1 cellular context compared by ENCODE assay signal in the genomic region with DNA sequence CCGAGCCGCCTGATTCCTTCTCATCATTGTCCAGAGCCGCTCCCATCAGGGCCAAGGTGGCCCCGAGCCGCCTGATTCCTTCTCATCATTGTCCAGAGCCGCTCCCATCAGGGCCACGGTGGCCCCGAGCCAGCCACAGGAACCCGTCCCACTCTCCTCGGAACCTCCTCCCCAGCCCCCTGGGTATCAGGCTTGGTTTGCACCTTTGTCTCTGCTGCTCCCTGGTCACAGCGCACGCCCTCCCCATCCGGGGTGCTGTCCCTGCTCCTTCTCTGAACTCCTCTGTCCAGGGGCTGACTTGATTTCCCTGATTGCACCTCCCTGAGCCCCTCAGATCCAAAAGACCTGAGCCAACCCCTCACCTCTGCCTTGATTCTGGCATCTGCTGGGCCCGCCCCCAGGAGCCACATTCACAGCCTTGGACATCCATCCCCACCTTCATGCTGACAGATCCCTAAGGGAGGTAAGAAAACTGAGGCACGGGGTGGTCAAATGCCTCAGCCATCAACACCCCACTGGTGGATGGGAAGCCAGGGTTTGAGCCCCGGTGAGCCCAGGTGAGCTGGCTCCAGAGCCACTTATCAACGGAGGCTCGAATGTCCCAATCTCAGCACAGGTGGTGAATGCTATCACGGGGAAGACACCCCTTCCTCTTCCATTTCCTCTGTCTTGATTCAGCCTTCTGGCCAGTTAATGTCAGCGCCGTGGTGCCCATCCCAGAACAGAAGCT.
TF ChIP-seq lines count a peak whose summit lies in the region.

No MANE protein-coding gene starts in this region.

TF ChIP-seq in H1, 55 proteins besides CTCF, POLR2A, EP300 and RAD21:
- no peak for TF ChIP-seq KDM4A (IDR thresholded peaks at IDR 0.05; ENCODE audit: low read depth, low read length, severe bottlenecking)
- TF ChIP-seq SIRT6 (IDR thresholded peaks at IDR 0.05; ENCODE audit: low read length): no peak
- TF ChIP-seq TBP (IDR thresholded peaks at IDR 0.05; ENCODE audit: low read depth, low read length): no peak
- no peak for TF ChIP-seq BACH1 (IDR thresholded peaks at IDR 0.05; ENCODE audit: low read length)
- no peak for TF ChIP-seq RNF2 (IDR thresholded peaks at IDR 0.05; ENCODE audit: borderline replicate concordance, low read depth, low read length, missing control alignments, poor library complexity, severe bottlenecking)
- TF ChIP-seq SRF (IDR thresholded peaks at IDR 0.05; ENCODE audit: low read depth, low read length): no peak
- TF ChIP-seq, protein P1, sequence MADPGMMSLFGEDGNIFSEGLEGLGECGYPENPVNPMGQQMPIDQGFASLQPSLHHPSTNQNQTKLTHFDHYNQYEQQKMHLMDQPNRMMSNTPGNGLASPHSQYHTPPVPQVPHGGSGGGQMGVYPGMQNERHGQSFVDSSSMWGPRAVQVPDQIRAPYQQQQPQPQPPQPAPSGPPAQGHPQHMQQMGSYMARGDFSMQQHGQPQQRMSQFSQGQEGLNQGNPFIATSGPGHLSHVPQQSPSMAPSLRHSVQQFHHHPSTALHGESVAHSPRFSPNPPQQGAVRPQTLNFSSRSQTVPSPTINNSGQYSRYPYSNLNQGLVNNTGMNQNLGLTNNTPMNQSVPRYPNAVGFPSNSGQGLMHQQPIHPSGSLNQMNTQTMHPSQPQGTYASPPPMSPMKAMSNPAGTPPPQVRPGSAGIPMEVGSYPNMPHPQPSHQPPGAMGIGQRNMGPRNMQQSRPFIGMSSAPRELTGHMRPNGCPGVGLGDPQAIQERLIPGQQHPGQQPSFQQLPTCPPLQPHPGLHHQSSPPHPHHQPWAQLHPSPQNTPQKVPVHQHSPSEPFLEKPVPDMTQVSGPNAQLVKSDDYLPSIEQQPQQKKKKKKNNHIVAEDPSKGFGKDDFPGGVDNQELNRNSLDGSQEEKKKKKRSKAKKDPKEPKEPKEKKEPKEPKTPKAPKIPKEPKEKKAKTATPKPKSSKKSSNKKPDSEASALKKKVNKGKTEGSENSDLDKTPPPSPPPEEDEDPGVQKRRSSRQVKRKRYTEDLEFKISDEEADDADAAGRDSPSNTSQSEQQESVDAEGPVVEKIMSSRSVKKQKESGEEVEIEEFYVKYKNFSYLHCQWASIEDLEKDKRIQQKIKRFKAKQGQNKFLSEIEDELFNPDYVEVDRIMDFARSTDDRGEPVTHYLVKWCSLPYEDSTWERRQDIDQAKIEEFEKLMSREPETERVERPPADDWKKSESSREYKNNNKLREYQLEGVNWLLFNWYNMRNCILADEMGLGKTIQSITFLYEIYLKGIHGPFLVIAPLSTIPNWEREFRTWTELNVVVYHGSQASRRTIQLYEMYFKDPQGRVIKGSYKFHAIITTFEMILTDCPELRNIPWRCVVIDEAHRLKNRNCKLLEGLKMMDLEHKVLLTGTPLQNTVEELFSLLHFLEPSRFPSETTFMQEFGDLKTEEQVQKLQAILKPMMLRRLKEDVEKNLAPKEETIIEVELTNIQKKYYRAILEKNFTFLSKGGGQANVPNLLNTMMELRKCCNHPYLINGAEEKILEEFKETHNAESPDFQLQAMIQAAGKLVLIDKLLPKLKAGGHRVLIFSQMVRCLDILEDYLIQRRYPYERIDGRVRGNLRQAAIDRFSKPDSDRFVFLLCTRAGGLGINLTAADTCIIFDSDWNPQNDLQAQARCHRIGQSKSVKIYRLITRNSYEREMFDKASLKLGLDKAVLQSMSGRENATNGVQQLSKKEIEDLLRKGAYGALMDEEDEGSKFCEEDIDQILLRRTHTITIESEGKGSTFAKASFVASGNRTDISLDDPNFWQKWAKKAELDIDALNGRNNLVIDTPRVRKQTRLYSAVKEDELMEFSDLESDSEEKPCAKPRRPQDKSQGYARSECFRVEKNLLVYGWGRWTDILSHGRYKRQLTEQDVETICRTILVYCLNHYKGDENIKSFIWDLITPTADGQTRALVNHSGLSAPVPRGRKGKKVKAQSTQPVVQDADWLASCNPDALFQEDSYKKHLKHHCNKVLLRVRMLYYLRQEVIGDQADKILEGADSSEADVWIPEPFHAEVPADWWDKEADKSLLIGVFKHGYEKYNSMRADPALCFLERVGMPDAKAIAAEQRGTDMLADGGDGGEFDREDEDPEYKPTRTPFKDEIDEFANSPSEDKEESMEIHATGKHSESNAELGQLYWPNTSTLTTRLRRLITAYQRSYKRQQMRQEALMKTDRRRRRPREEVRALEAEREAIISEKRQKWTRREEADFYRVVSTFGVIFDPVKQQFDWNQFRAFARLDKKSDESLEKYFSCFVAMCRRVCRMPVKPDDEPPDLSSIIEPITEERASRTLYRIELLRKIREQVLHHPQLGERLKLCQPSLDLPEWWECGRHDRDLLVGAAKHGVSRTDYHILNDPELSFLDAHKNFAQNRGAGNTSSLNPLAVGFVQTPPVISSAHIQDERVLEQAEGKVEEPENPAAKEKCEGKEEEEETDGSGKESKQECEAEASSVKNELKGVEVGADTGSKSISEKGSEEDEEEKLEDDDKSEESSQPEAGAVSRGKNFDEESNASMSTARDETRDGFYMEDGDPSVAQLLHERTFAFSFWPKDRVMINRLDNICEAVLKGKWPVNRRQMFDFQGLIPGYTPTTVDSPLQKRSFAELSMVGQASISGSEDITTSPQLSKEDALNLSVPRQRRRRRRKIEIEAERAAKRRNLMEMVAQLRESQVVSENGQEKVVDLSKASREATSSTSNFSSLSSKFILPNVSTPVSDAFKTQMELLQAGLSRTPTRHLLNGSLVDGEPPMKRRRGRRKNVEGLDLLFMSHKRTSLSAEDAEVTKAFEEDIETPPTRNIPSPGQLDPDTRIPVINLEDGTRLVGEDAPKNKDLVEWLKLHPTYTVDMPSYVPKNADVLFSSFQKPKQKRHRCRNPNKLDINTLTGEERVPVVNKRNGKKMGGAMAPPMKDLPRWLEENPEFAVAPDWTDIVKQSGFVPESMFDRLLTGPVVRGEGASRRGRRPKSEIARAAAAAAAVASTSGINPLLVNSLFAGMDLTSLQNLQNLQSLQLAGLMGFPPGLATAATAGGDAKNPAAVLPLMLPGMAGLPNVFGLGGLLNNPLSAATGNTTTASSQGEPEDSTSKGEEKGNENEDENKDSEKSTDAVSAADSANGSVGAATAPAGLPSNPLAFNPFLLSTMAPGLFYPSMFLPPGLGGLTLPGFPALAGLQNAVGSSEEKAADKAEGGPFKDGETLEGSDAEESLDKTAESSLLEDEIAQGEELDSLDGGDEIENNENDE (IDR thresholded peaks at IDR 0.05; ENCODE audit: insufficient replicate concordance, low read length): no peak
- TF ChIP-seq HDAC6 (IDR thresholded peaks at IDR 0.05; ENCODE audit: low read depth, low read length): no peak
- no peak for TF ChIP-seq KDM1A (IDR thresholded peaks at IDR 0.05; ENCODE audit: borderline replicate concordance, low read length)
- TF ChIP-seq, protein P2, sequence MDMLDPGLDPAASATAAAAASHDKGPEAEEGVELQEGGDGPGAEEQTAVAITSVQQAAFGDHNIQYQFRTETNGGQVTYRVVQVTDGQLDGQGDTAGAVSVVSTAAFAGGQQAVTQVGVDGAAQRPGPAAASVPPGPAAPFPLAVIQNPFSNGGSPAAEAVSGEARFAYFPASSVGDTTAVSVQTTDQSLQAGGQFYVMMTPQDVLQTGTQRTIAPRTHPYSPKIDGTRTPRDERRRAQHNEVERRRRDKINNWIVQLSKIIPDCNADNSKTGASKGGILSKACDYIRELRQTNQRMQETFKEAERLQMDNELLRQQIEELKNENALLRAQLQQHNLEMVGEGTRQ (IDR thresholded peaks at IDR 0.05; ENCODE audit: low read length): no peak
- no peak for TF ChIP-seq TCF12 (IDR thresholded peaks at IDR 0.05; ENCODE audit: low read depth, low read length)
- TF ChIP-seq MAFK (IDR thresholded peaks at IDR 0.05; ENCODE audit: low read depth, low read length): no peak
- TF ChIP-seq CTBP2 (IDR thresholded peaks at IDR 0.05; ENCODE audit: borderline replicate concordance, insufficient read depth, insufficient read length, low read length): no peak
- TF ChIP-seq, protein P3, sequence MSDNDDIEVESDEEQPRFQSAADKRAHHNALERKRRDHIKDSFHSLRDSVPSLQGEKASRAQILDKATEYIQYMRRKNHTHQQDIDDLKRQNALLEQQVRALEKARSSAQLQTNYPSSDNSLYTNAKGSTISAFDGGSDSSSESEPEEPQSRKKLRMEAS (IDR thresholded peaks at IDR 0.05): no peak
- TF ChIP-seq KDM5A (IDR thresholded peaks at IDR 0.05; ENCODE audit: low read length): no peak
- TF ChIP-seq, protein P4, sequence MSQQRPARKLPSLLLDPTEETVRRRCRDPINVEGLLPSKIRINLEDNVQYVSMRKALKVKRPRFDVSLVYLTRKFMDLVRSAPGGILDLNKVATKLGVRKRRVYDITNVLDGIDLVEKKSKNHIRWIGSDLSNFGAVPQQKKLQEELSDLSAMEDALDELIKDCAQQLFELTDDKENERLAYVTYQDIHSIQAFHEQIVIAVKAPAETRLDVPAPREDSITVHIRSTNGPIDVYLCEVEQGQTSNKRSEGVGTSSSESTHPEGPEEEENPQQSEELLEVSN (IDR thresholded peaks at IDR 0.05): no peak
- TF ChIP-seq SAP30 (IDR thresholded peaks at IDR 0.05; ENCODE audit: insufficient read depth, insufficient replicate concordance, low read length): no peak
- TF ChIP-seq CBX8 (IDR thresholded peaks at IDR 0.05; ENCODE audit: borderline replicate concordance, low read depth, low read length): no peak
- TF ChIP-seq RBBP5 (IDR thresholded peaks at IDR 0.05; ENCODE audit: borderline replicate concordance, low read depth, low read length): no peak
